In genomic region chr2:162327134-162327769, GRCh38 we compare ENCODE assay signal across 11 cellular contexts.
DNase-seq lines count a peak whose midpoint lies in the region; TF ChIP-seq lines count a peak whose summit lies in the region.
"Had no signal": no experiment of that assay in that cellular context is flagged by ENCODE, and none has a peak within 500 bp of the region (broad histone marks: within the 10 kb centered on the region; RNA-seq: fewer than 3 reads in every experiment).

No MANE protein-coding gene starts in this region.

- no peaks in the 10 kb centered on the region for H3K36me3 Mint-ChIP-seq in T-helper 2 cell treated with Interferon-gamma antibody and Interleukin-4, amounts not matched to agents 5 μg/mL and 100 μg/mL, for 36 hours (ENCODE audit: low read depth)

- H3K4me3 Mint-ChIP-seq in T-helper 2 cell treated with Interferon-gamma antibody and Interleukin-4, amounts not matched to agents 5 μg/mL and 100 μg/mL, for 36 hours = no peak overlapping the region
- H3K4me3 Mint-ChIP-seq: stimulated activated naive CD8-positive, alpha-beta T cell treated with anti-CD3 and anti-CD28 coated beads, Interleukin-15, Interleukin-2, amounts not matched to agents 100 ng/mL and 50 ng/mL, for 24 hours; T-helper 1 cell treated with Interleukin-12 subunit alpha and Interleukin-12 subunit beta and Interleukin-4 antibody, amounts not matched to agents 30 μg/mL and 1 μg/mL, for 36 hours had no signal

- H3K27me3 Mint-ChIP-seq in T-helper 2 cell treated with Interferon-gamma antibody and Interleukin-4, amounts not matched to agents 5 μg/mL and 100 μg/mL, for 36 hours (ENCODE audit: low read depth) = no peaks in the 10 kb centered on the region
- H3K27me3 Mint-ChIP-seq: stimulated activated naive CD8-positive, alpha-beta T cell treated with anti-CD3 and anti-CD28 coated beads, Interleukin-15, Interleukin-2, amounts not matched to agents 100 ng/mL and 50 ng/mL, for 24 hours had no signal

- H3K9me3 Mint-ChIP-seq in T-helper 2 cell treated with Interferon-gamma antibody and Interleukin-4, amounts not matched to agents 5 μg/mL and 100 μg/mL, for 36 hours = no peaks in the 10 kb centered on the region
- H3K9me3 Mint-ChIP-seq: stimulated activated naive CD8-positive, alpha-beta T cell treated with anti-CD3 and anti-CD28 coated beads, Interleukin-15, Interleukin-2, amounts not matched to agents 100 ng/mL and 50 ng/mL, for 24 hours; T-helper 1 cell treated with Interleukin-12 subunit alpha and Interleukin-12 subunit beta and Interleukin-4 antibody, amounts not matched to agents 30 μg/mL and 1 μg/mL, for 36 hours had no signal

- peak; percentile 35 for DNase-seq in stimulated activated CD4-positive, alpha-beta T cell treated with anti-CD3 and anti-CD28 coated beads, Interleukin-15, amount 100 ng/mL, for 24 hours
- no peak for DNase-seq in stimulated activated CD4-positive, alpha-beta T cell treated with anti-CD3 and anti-CD28 coated beads, Interleukin-1b, Interleukin-23, amount 100 ng/mL, for 48 hours
- peak in 1 of 2 donors; percentile 20 for DNase-seq in foreskin fibroblast
- DNase-seq in NCI-H2196 (lab: John Stamatoyannopoulos, UW; ENCODE audit: unreplicated experiment) = no peak
- DNase-seq in NCI-H774 (lab: John Stamatoyannopoulos, UW) = no peak
- DNase-seq in superior temporal gyrus (ENCODE audit: extremely low spot score) = no peak
- DNase-seq in T-helper 2 cell treated with Interferon-gamma antibody and Interleukin-4, amounts not matched to agents 5 μg/mL and 100 μg/mL, for 36 hours (ENCODE audit: low spot score) = no peak
- DNase-seq: cortex of kidney had no signal

- peak; percentile 60 for TF ChIP-seq CTCF in VCaP (conservative IDR thresholded peaks at IDR 0.05)
- peak; percentile 45 for TF ChIP-seq CTCF in foreskin fibroblast (IDR thresholded peaks at IDR 0.05; ENCODE audit: low read depth, low read length)

- H3K4me3 ChIP-seq in foreskin fibroblast (ENCODE audit: low read depth in 1 of 2, low read length in 2 of 2) = no peak overlapping the region

- no peak overlapping the region for H3K27ac ChIP-seq in VCaP

- no peak overlapping the region for H3K27ac Mint-ChIP-seq in T-helper 2 cell treated with Interferon-gamma antibody and Interleukin-4, amounts not matched to agents 5 μg/mL and 100 μg/mL, for 36 hours
- H3K27ac Mint-ChIP-seq: stimulated activated naive CD8-positive, alpha-beta T cell treated with anti-CD3 and anti-CD28 coated beads, Interleukin-15, Interleukin-2, amounts not matched to agents 100 ng/mL and 50 ng/mL, for 24 hours; T-helper 1 cell treated with Interleukin-12 subunit alpha and Interleukin-12 subunit beta and Interleukin-4 antibody, amounts not matched to agents 30 μg/mL and 1 μg/mL, for 36 hours had no signal

- peaks cover 1% of the 10 kb centered on the region for H3K4me1 Mint-ChIP-seq in T-helper 2 cell treated with Interferon-gamma antibody and Interleukin-4, amounts not matched to agents 5 μg/mL and 100 μg/mL, for 36 hours (ENCODE audit: low read depth)
